In the genomic region with DNA sequence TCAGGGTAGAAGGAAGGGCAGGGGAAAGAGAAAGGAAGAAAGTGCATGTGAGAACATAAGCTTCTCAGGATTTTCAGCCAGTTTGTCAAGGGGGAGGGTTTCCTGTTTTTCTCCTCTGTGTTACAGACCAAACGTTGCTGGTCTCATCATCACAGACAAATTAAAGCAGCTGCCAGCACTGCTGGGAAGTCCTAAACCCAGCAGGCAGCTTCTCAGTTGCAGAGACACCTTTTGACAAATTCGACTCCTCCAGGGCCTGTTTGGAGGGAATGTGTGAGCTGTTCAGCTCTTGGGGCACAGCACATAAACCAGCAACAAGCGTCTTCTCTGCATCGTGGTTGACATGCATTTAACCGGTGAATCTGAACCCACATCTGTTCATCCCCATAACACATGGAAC, we compare ENCODE assay signal across 12 cellular contexts.
DNase-seq lines count a peak whose midpoint lies in the region; ATAC-seq and TF ChIP-seq lines count a peak whose summit lies in the region.
"Had no signal": no experiment of that assay in that cellular context is flagged by ENCODE, and none has a peak within 500 bp of the region (broad histone marks: within the 10 kb centered on the region; RNA-seq: fewer than 3 reads in every experiment).

No MANE protein-coding gene starts in this region.

- no peaks in the 10 kb centered on the region for H3K36me3 ChIP-seq in transverse colon
- H3K36me3 ChIP-seq: cardiac muscle cell had no signal

- CTCF ChIA-PET in activated CD8-positive, alpha-beta T cell treated with anti-CD3 and anti-CD28 coated beads for 36 hours (lab: Charles Lee), result interaction anchor here (0.8 to 1.6 kb wide), 3 partner anchors 31 to 758 kb away, joined by 3 to 5 read pairs (median 3); no protein-coding TSS in a partner anchor

- H3K4me3 ChIP-seq in transverse colon, result no peak overlapping the region
- H3K4me3 ChIP-seq: cardiac muscle cell had no signal

- TF ChIP-seq POLR2A in transverse colon (IDR thresholded peaks at IDR 0.05), result no peak

- H3K27me3 Mint-ChIP-seq in activated CD8-positive, alpha-beta T cell treated with anti-CD3 and anti-CD28 coated beads for 36 hours, result no peaks in the 10 kb centered on the region

- POLR2A ChIA-PET in activated CD8-positive, alpha-beta T cell treated with anti-CD3 and anti-CD28 coated beads for 36 hours (lab: Charles Lee), result no interaction called here

- H3K9me3 Mint-ChIP-seq in activated CD8-positive, alpha-beta T cell treated with anti-CD3 and anti-CD28 coated beads for 36 hours, result peaks cover 3% of the 10 kb centered on the region

- no peaks in the 10 kb centered on the region for H3K9me3 ChIP-seq in transverse colon

- DNase-seq in stimulated activated CD4-positive, alpha-beta T cell treated with anti-CD3 and anti-CD28 coated beads, Interleukin-15, amount 100 ng/mL, for 24 hours, result peak; percentile 5
- DNase-seq in stimulated activated CD4-positive, alpha-beta T cell treated with anti-CD3 and anti-CD28 coated beads, Interleukin-4, amount 100 ng/mL, for 1 hour, result no peak
- DNase-seq in activated CD8-positive, alpha-beta T cell treated with anti-CD3 and anti-CD28 coated beads for 36 hours, result no peak
- no peak for DNase-seq in left cardiac atrium
- DNase-seq in transverse colon, result no peak
- DNase-seq: H9, NCI-H774, posterior cingulate gyrus had no signal

- no peaks in the 10 kb centered on the region for H3K36me3 Mint-ChIP-seq in activated CD8-positive, alpha-beta T cell treated with anti-CD3 and anti-CD28 coated beads for 36 hours (ENCODE audit: low read depth)

- H3K4me1 ChIP-seq in transverse colon, result peaks cover 0 to 21% (median 3%) of the 10 kb centered on the region in 4 donors

- peak overlapping the region; percentile 74 for H3K27ac Mint-ChIP-seq in activated CD8-positive, alpha-beta T cell treated with anti-CD3 and anti-CD28 coated beads for 36 hours

- in situ Hi-C loops in transverse colon (cut with MboI; ENCODE audit: low pct_ligation_motif_present in 1 of 4, low pct_unique_long_range_greater_than_20kb in 1 of 4, low sequenced_read_pairs in 3 of 4), result no loop called here

- WGBS in transverse colon (ENCODE audit: low coverage in 1 of 2), 2 donors, result 41 to 42% methylated on average over 3 to 5 of the region's 5 CpGs

- H3K27me3 ChIP-seq in transverse colon, result peaks cover 7% of the 10 kb centered on the region

- peaks cover 22% of the 10 kb centered on the region for H3K4me1 Mint-ChIP-seq in activated CD8-positive, alpha-beta T cell treated with anti-CD3 and anti-CD28 coated beads for 36 hours (ENCODE audit: low read depth)

- TF ChIP-seq CTCF in activated CD8-positive, alpha-beta T cell treated with anti-CD3 and anti-CD28 coated beads for 36 hours (IDR thresholded peaks at IDR 0.05), result no peak
- no peak for TF ChIP-seq CTCF in transverse colon (IDR thresholded peaks at IDR 0.05)

- H3K27ac ChIP-seq in transverse colon, result peak overlapping the region; percentile 16 to 37 (median 28)
- H3K27ac ChIP-seq: cardiac muscle cell had no signal

- H3K4me3 Mint-ChIP-seq in activated CD8-positive, alpha-beta T cell treated with anti-CD3 and anti-CD28 coated beads for 36 hours, result no peak overlapping the region
- H3K4me3 Mint-ChIP-seq: H9 had no signal

- TF ChIP-seq EP300 in transverse colon (IDR thresholded peaks at IDR 0.05; ENCODE audit: low read depth), result no peak

- ATAC-seq in activated CD8-positive, alpha-beta T cell treated with anti-CD3 and anti-CD28 coated beads for 36 hours, result peak; percentile 39
- peak; percentile 54 to 70 for ATAC-seq in left cardiac atrium
- no peak for ATAC-seq in HG02571 (IDR thresholded peaks at IDR 0.05; ENCODE audit: unreplicated experiment)
- ATAC-seq in HG02798 (IDR thresholded peaks at IDR 0.05; ENCODE audit: poor library complexity, unreplicated experiment), result no peak
- no peak for ATAC-seq in GM21529 (IDR thresholded peaks at IDR 0.05; ENCODE audit: unreplicated experiment)

- intact Hi-C loops in activated CD8-positive, alpha-beta T cell treated with anti-CD3 and anti-CD28 coated beads for 36 hours (cut with micrococcal nuclease), result no loop called here
- intact Hi-C loops in left cardiac atrium (cut with DNase I) (loop anchor here in 1 of 2 donors (10.0 kb wide), 1 partner anchor 609 kb away; no protein-coding TSS in a partner anchor), transverse colon (cut with DNase I; ENCODE audit: low total_unique reads) (no loop called here)

Comparison
In these comparisons a context has a peak if more than half of its experiments do, and no peak if none do; other contexts are left out.
1. ATAC-seq: peak in activated CD8-positive, alpha-beta T cell treated with anti-CD3 and anti-CD28 coated beads for 36 hours (single experiment) and left cardiac atrium (2 of 2); none in HG02571 (single experiment), HG02798 (single experiment) and GM21529 (single experiment).